Comparison of ENCODE assay signal across 8 cellular contexts in genomic region chr11:46616551-46617450, GRCh38. TPM values are rescaled to one million over a fixed set of nuclear protein-coding genes. Genes with fewer than 3 reads are reported as not detected.
DNase-seq lines count a peak whose midpoint lies in the region; ATAC-seq and TF ChIP-seq lines count a peak whose summit lies in the region.

HARBI1 (minus strand) TSS chr11:46617227; CDS start chr11:46616237, 990 bp downstream.

- H3K27ac ChIP-seq in PC-9, result peak within 1 kb of the TSS; percentile 95

- H3K9me2 ChIP-seq in PC-9 (ENCODE audit: insufficient read depth), result no peaks in the 10 kb centered on the region

- peaks cover 61% of the 10 kb centered on the region for H3K79me2 ChIP-seq in PC-9 (ENCODE audit: low read depth)

- BruUV-seq in PC-9 (replicated peaks; lab: Mats Ljungman, UMichigan), result TSS peak; percentile 63

- H3F3A ChIP-seq in PC-9 (ENCODE audit: insufficient read depth, low read depth), result peaks cover 15% of the 10 kb centered on the region

- ATAC-seq in GM21619 (IDR thresholded peaks at IDR 0.05; ENCODE audit: unreplicated experiment) (peak; percentile 91), naive B cell (ENCODE audit: low read depth in 2 of 2) (peak; percentile 91 to 94)
- ATAC-seq in stimulated activated effector memory CD8-positive, alpha-beta T cell treated with anti-CD3 and anti-CD28 coated beads, Interleukin-12 subunit alpha, Interleukin-12 subunit beta, amount 100 ng/mL, for 72 hours, result peak; percentile 97

- H3K4me1 Mint-ChIP-seq in naive B cell, result peaks cover 26 to 47% (median 27%) of the 10 kb centered on the region in 3 donors
- peaks cover 44% of the 10 kb centered on the region for H3K4me1 Mint-ChIP-seq in stimulated activated effector memory CD8-positive, alpha-beta T cell treated with anti-CD3 and anti-CD28 coated beads, Interleukin-12 subunit alpha, Interleukin-12 subunit beta, amount 100 ng/mL, for 72 hours

- no peaks in the 10 kb centered on the region for H3K9me3 ChIP-seq in PC-9 (ENCODE audit: insufficient read depth, low read depth)

- CTCF ChIA-PET in PC-9 (lab: Charles Lee), result interaction anchor here (0.6 to 2.2 kb wide), 4 partner anchors 19 to 233 kb away, joined by 3 to 12 read pairs (median 4); no protein-coding TSS in a partner anchor

- peak within 1 kb of the TSS; percentile 99 to 100 (median 99) for H3K27ac Mint-ChIP-seq in naive B cell
- H3K27ac Mint-ChIP-seq in stimulated activated effector memory CD8-positive, alpha-beta T cell treated with anti-CD3 and anti-CD28 coated beads, Interleukin-12 subunit alpha, Interleukin-12 subunit beta, amount 100 ng/mL, for 72 hours, result peak within 1 kb of the TSS; percentile 100

- TF ChIP-seq EP300 in Ishikawa (IDR thresholded peaks at IDR 0.05; ENCODE audit: borderline replicate concordance), result peak; percentile 67; the same call in 1 of the 2 replicates

- H4K20me1 ChIP-seq in PC-9 (ENCODE audit: insufficient read depth), result peaks cover 11% of the 10 kb centered on the region

- no peak for TF ChIP-seq CTCF in PC-9 (conservative IDR thresholded peaks at IDR 0.05)

- peaks cover 0 to 4% of the 10 kb centered on the region in 2 donors for H3K36me3 Mint-ChIP-seq in naive B cell
- H3K36me3 Mint-ChIP-seq in stimulated activated effector memory CD8-positive, alpha-beta T cell treated with anti-CD3 and anti-CD28 coated beads, Interleukin-12 subunit alpha, Interleukin-12 subunit beta, amount 100 ng/mL, for 72 hours, result peaks cover 37% of the 10 kb centered on the region

- H3K4me2 ChIP-seq in PC-9, result peak within 1 kb of the TSS; percentile 88

- DNase-seq in DMS53 (lab: John Stamatoyannopoulos, UW), result peak; percentile 93
- DNase-seq in PC-9, result peak; percentile 90 to 94
- DNase-seq in activated T-helper 1 cell treated with Interleukin-2 at 50 U/mL for 16 hours (ENCODE audit: low read depth), result peak; percentile 89
- peak; percentile 89 for DNase-seq in fibroblast of gingiva (ENCODE audit: low read depth)
- DNase-seq in naive B cell, result peak; percentile 94
- peak; percentile 88 to 96 for DNase-seq in stimulated activated effector memory CD8-positive, alpha-beta T cell treated with anti-CD3 and anti-CD28 coated beads, Interleukin-12 subunit alpha, Interleukin-12 subunit beta, amount 100 ng/mL, for 72 hours (ENCODE audit: low spot score in 2 of 2)

- no peak for TF ChIP-seq RAD21 in Ishikawa (IDR thresholded peaks at IDR 0.05; ENCODE audit: low read depth)

- peaks cover 24% of the 10 kb centered on the region for H3K4me1 ChIP-seq in PC-9 (replicated peaks; ENCODE audit: insufficient read depth)

- H3K4me3 ChIP-seq in PC-9, result peak within 1 kb of the TSS; percentile 95

- POLR2A ChIA-PET in PC-9 (lab: Charles Lee; ENCODE audit: unreplicated experiment), result interaction anchor here (0.5 kb wide), 2 partner anchors 26 to 49 kb away, joined by 7 to 23 read pairs; no protein-coding TSS in a partner anchor

- H3K4me3 Mint-ChIP-seq in naive B cell, result peak within 1 kb of the TSS; percentile 92 to 99 (median 98)
- peak within 1 kb of the TSS; percentile 92 for H3K4me3 Mint-ChIP-seq in stimulated activated effector memory CD8-positive, alpha-beta T cell treated with anti-CD3 and anti-CD28 coated beads, Interleukin-12 subunit alpha, Interleukin-12 subunit beta, amount 100 ng/mL, for 72 hours

- no peaks in the 10 kb centered on the region for H3K9me3 Mint-ChIP-seq in naive B cell
- no peaks in the 10 kb centered on the region for H3K9me3 Mint-ChIP-seq in stimulated activated effector memory CD8-positive, alpha-beta T cell treated with anti-CD3 and anti-CD28 coated beads, Interleukin-12 subunit alpha, Interleukin-12 subunit beta, amount 100 ng/mL, for 72 hours

- no peaks in the 10 kb centered on the region for H3K27me3 Mint-ChIP-seq in naive B cell

- intact Hi-C loops in PC-9 (cut with micrococcal nuclease; ENCODE audit: unreplicated experiment), result loop anchor here (1.0 to 5.0 kb wide), 6 partner anchors 62 to 254 kb away; partner anchors contain the start of genes ARHGAP1 and MDK

- H2AFZ ChIP-seq in PC-9, result peak within 1 kb of the TSS; percentile 90

- H3K27me3 ChIP-seq in PC-9 (ENCODE audit: insufficient read depth, low read depth), result no peaks in the 10 kb centered on the region

- no peaks in the 10 kb centered on the region; the same call in 1 of the 2 replicates for H3K36me3 ChIP-seq in PC-9 (ENCODE audit: low read depth)

TF ChIP-seq in Ishikawa, 13 proteins besides CTCF, POLR2A, EP300 and RAD21:
- TF ChIP-seq TEAD4 (IDR thresholded peaks at IDR 0.05) (peak; percentile 36; the same call in 1 of the 2 replicates), FOXM1 (IDR thresholded peaks at IDR 0.05; ENCODE audit: borderline replicate concordance, low read depth) (no peak), CREB1 (IDR thresholded peaks at IDR 0.05; ENCODE audit: low read depth) (peak; percentile 49; the same call in 1 of the 2 replicates), ZBTB7A (IDR thresholded peaks at IDR 0.05; ENCODE audit: low read depth) (no peak), EGR1 (IDR thresholded peaks at IDR 0.05) (0 out of 2 replicates have a peak, but pooled peaks have one; percentile 16), YY1 (IDR thresholded peaks at IDR 0.05; ENCODE audit: low read depth) (no peak), CEBPB (IDR thresholded peaks at IDR 0.05) (no peak), TAF1 (IDR thresholded peaks at IDR 0.05; ENCODE audit: low read depth) (no peak; the same call in 1 of the 2 replicates), TCF12 (IDR thresholded peaks at IDR 0.05; ENCODE audit: low read depth) (peak; percentile 23; the same call in 1 of the 2 replicates), REST (IDR thresholded peaks at IDR 0.05; ENCODE audit: low read depth) (no peak), NFIC (IDR thresholded peaks at IDR 0.05) (no peak)
- TF ChIP-seq, protein P1, sequence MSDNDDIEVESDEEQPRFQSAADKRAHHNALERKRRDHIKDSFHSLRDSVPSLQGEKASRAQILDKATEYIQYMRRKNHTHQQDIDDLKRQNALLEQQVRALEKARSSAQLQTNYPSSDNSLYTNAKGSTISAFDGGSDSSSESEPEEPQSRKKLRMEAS (IDR thresholded peaks at IDR 0.05), result peak; percentile 35; the same call in 1 of the 2 replicates
- TF ChIP-seq, protein P2, sequence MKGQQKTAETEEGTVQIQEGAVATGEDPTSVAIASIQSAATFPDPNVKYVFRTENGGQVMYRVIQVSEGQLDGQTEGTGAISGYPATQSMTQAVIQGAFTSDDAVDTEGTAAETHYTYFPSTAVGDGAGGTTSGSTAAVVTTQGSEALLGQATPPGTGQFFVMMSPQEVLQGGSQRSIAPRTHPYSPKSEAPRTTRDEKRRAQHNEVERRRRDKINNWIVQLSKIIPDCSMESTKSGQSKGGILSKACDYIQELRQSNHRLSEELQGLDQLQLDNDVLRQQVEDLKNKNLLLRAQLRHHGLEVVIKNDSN (IDR thresholded peaks at IDR 0.05), result no peak

RNA-seq across cellular contexts. Expression of gene HARBI1, which starts in this region (rescaled TPM):
- 6.6 and 8.0 TPM in 2 replicates for total RNA-seq in PC-9 (2021)
- 10 to 100 TPM in 4 of 6 donors, 1 to 10 TPM in 2; 8.7 to 14.7 (median 11.8) TPM for polyA plus RNA-seq in naive B cell (ENCODE audit: low read depth in 6 of 6)

Comparison
In these comparisons a context has a peak if more than half of its experiments do, and no peak if none do; other contexts are left out.
1. Peak in every context shown above with its lines: DNase-seq, ATAC-seq, H3K4me3 ChIP-seq and H3K27ac ChIP-seq.